1 cellular context compared by ENCODE assay signal in the genomic region with DNA sequence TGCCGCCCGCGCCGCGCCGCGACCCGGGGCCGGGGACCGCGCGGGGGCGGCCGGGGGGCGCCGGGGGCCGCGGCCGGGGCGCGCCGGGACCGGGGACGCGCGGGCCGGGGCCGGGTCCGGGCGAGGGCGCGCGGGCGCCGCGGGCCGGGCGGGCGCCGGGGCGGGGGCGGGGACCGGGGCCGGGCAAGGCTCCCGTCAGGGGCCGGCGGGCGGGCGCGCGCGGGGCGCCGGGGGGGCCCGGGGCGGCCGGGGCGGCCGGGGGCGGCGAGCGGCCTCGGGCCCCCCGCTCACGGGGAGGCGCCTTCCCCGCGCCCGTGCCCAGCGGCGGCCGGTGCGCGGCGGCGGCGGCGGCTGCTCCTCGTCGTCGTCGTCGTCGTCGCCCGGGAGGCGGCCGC.
TF ChIP-seq lines count a peak whose summit lies in the region.

No MANE protein-coding gene starts in this region.

TF ChIP-seq in A549, 52 proteins besides CTCF, POLR2A, EP300 and RAD21 (continued from another document):
- no peak for TF ChIP-seq NFE2L2 (conservative IDR thresholded peaks at IDR 0.05; ENCODE audit: low read length)
